In genomic region chr16:87518430-87518996, GRCh38 we compare ENCODE assay signal across 7 cellular contexts. TPM values are rescaled to one million over a fixed set of nuclear protein-coding genes. Genes with fewer than 3 reads are reported as not detected.
A peak's percentile ranks its signal among the peaks of the same experiment; 100 is the strongest.
DNase-seq lines count a peak whose midpoint lies in the region; FAIRE-seq and TF ChIP-seq lines count a peak whose summit lies in the region.
"Not testable (repeated sequence)": the region's sequence is repeated elsewhere in the genome, so short reads cannot be mapped to it uniquely, and the experiment has no call there.

No MANE protein-coding gene starts in this region.

- CTCF ChIA-PET in SK-N-SH (lab: Yijun Ruan, JAX), result interaction anchor here (1.0 kb wide), 1 partner anchor 134 kb away, joined by 3 read pairs; no protein-coding TSS in a partner anchor

- H3K4me1 Mint-ChIP-seq in nephron progenitor cell, result peaks cover 36% of the 10 kb centered on the region

- H3K4me3 ChIP-seq in SK-N-SH (ENCODE audit: low read depth in 2 of 2, low read length in 1 of 2); fibroblast of pulmonary artery (replicated peaks; ENCODE audit: low read depth, low read length); stomach: not testable (repeated sequence)

- TF ChIP-seq CTCF in SK-N-SH (IDR thresholded peaks at IDR 0.05); fibroblast of pulmonary artery (IDR thresholded peaks at IDR 0.05; ENCODE audit: low read length, missing control alignments); nephron progenitor cell (IDR thresholded peaks at IDR 0.05); stomach (IDR thresholded peaks at IDR 0.05): not testable (repeated sequence)

- not testable (repeated sequence) for H3K36me3 Mint-ChIP-seq in nephron progenitor cell (ENCODE audit: low read depth)

- POLR2A ChIA-PET in SK-N-SH (lab: Yijun Ruan, JAX), result not testable (repeated sequence)

- H3K27ac ChIP-seq in SK-N-SH (ENCODE audit: low read depth in 2 of 2, low read length in 1 of 2), result peak overlapping the region in 1 of 2 experiments; percentile 55; a peak in 1 of 4 replicates
- H3K27ac ChIP-seq in layer of hippocampus (ENCODE audit: low read depth, low read length), result peak overlapping the region; percentile 19
- H3K27ac ChIP-seq in stomach, result peak overlapping the region in 4 of 5 donors; percentile 43 to 76 (median 69)

- H3K9me3 Mint-ChIP-seq in nephron progenitor cell, result not testable (repeated sequence)

- not testable (repeated sequence) for H3K27me3 Mint-ChIP-seq in nephron progenitor cell (ENCODE audit: low read depth, poor library complexity)

- H3K9me2 ChIP-seq in SK-N-SH, result not testable (repeated sequence)

- H4K20me1 ChIP-seq in SK-N-SH (ENCODE audit: insufficient read depth), result not testable (repeated sequence)

- peak overlapping the region; percentile 18 for H3K27ac Mint-ChIP-seq in nephron progenitor cell

- H3K4me1 ChIP-seq in SK-N-SH (ENCODE audit: control insufficient read depth in 1 of 2, insufficient read depth in 2 of 2, low read depth in 1 of 2, low read length in 1 of 2) (peaks cover 3 to 14% of the 10 kb centered on the region in 2 experiments; a peak in 2 of 4 replicates), stomach (peaks cover 0 to 11% (median 3%) of the 10 kb centered on the region in 4 donors)

- 66% methylated on average over 13 of the region's 18 CpGs for WGBS in SK-N-SH (ENCODE audit: low lambda C conversion rate)
- WGBS in stomach, 5 donors, result 43 to 77% (median 70%) methylated on average over 9 to 18 of the region's 18 CpGs

- H3K36me3 ChIP-seq in SK-N-SH (replicated peaks in 1 of 2; ENCODE audit: control insufficient read depth in 1 of 2, insufficient read depth in 2 of 2, low read length in 1 of 2); stomach: not testable (repeated sequence)

- H3K9me3 ChIP-seq in SK-N-SH, stomach: not testable (repeated sequence)

- TF ChIP-seq RAD21 in SK-N-SH (IDR thresholded peaks at IDR 0.05; ENCODE audit: low read length), result not testable (repeated sequence)

- DNase-seq in H54 (ENCODE audit: insufficient read length, low spot score) (peak; percentile 54), SK-N-SH (peak; percentile 42), cerebellar nuclear complex (lab: John Stamatoyannopoulos, UW) (peak; percentile 63 to 77), fibroblast of pulmonary artery (ENCODE audit: low read depth) (peak; percentile 42)
- DNase-seq in nephron progenitor cell, stomach: not testable (repeated sequence)

- not testable (repeated sequence) for H3F3A ChIP-seq in SK-N-SH (replicated peaks; ENCODE audit: insufficient read depth)

- H3K4me3 Mint-ChIP-seq in nephron progenitor cell, result not testable (repeated sequence)

- not testable (repeated sequence) for H3K79me2 ChIP-seq in SK-N-SH (ENCODE audit: insufficient read depth)

- FAIRE-seq in H54 (lab: Jason Lieb, UNC), result not testable (repeated sequence)

- not testable (repeated sequence) for H3K27me3 ChIP-seq in SK-N-SH (ENCODE audit: insufficient read depth); layer of hippocampus (ENCODE audit: control insufficient read depth, insufficient read depth, low read length); stomach

- not testable (repeated sequence) for TF ChIP-seq EP300 in SK-N-SH (IDR thresholded peaks at IDR 0.05; ENCODE audit: borderline replicate concordance in 1 of 2, low read depth in 1 of 2, low read length in 1 of 2); stomach (IDR thresholded peaks at IDR 0.05)

- intact Hi-C loops in stomach (cut with DNase I; ENCODE audit: low total_unique reads), result not testable (repeated sequence)

- H3K4me2 ChIP-seq in SK-N-SH, result not testable (repeated sequence)

- H3K9ac ChIP-seq in SK-N-SH, result not testable (repeated sequence)

- TF ChIP-seq POLR2A in H54 (IDR thresholded peaks at IDR 0.05; ENCODE audit: low read depth, low read length); stomach (IDR thresholded peaks at IDR 0.05): not testable (repeated sequence)

- not testable (repeated sequence) for H2AFZ ChIP-seq in SK-N-SH (ENCODE audit: low read depth)

TF ChIP-seq in SK-N-SH, 30 proteins besides CTCF, POLR2A, EP300 and RAD21:
- TF ChIP-seq PBX3 (IDR thresholded peaks at IDR 0.05), result 0 out of 2 replicates have a peak, but pooled peaks have one; percentile 9

RNA-seq across cellular contexts. Expression of gene ZCCHC14, which starts 25.7 kb away (rescaled TPM):
- polyA plus RNA-seq in SK-N-SH (2012; rRNA removed), result 5.6 and 5.7 TPM in 2 replicates
- polyA plus RNA-seq in SK-N-SH (2012; cell fraction: cytosol; rRNA removed), result 5.4 and 5.9 TPM in 2 replicates
- 22.8 and 27.5 TPM in 2 replicates for polyA plus RNA-seq in SK-N-SH (2012; cell fraction: nucleus; rRNA removed)
- total RNA-seq in stomach, result 10 to 100 TPM; 15.9 to 25.9 (median 21.3) TPM
- polyA plus RNA-seq in stomach, result 1 to 10 TPM; 5.4 to 6.7 (median 6.4) TPM
